In genomic region chr2:226890286-226890685, GRCh38 we compare ENCODE assay signal across 34 cellular contexts.
"Had no signal": no experiment of that assay in that cellular context is flagged by ENCODE, and none has a peak within 500 bp of the region (broad histone marks: within the 10 kb centered on the region; RNA-seq: fewer than 3 reads in every experiment).

No MANE protein-coding gene starts in this region.

- H3K27ac ChIP-seq: KMS-11 had no signal

- H3K9ac ChIP-seq: KMS-11 had no signal

- DNase-seq: Karpas-422, Kasumi-1, MG63, MM.1S, MV-4-11, NCI-H1048, NCI-H1092, NCI-H1105, NCI-H1105 treated with DMSO at 0.1 percent for 48 hours, NCI-H1417, NCI-H1417 treated with DMSO at 0.1 percent for 48 hours, NCI-H1436, NCI-H1436 treated with DMSO at 0.1 percent for 48 hours, NCI-H146, NCI-H1694, NCI-H1694 treated with DMSO at 0.1 percent for 48 hours, NCI-H187, NCI-H187 treated with DMSO at 0.1 percent for 48 hours, NCI-H1930, NCI-H2029, NCI-H2029 treated with DMSO at 0.1 percent for 48 hours, NCI-H2081, NCI-H2081 treated with DMSO at 0.1 percent for 48 hours, NCI-H2107, NCI-H2171, NCI-H2171 treated with DMSO at 0.1 percent for 48 hours, NCI-H2227 treated with DMSO at 0.1 percent for 48 hours, NCI-H226, NCI-H345, NCI-H446, NCI-H446 treated with DMSO at 0.1 percent for 48 hours, NCI-H510A, NCI-H510A treated with DMSO at 0.1 percent for 48 hours had no signal

- H3K4me2 ChIP-seq: KMS-11 had no signal

- H3K27me3 ChIP-seq: MG63 had no signal

- H3K9me3 ChIP-seq: MG63 had no signal

- H3K36me3 ChIP-seq: MG63 had no signal

- H3K4me3 ChIP-seq: MG63 had no signal
